In the genomic region with DNA sequence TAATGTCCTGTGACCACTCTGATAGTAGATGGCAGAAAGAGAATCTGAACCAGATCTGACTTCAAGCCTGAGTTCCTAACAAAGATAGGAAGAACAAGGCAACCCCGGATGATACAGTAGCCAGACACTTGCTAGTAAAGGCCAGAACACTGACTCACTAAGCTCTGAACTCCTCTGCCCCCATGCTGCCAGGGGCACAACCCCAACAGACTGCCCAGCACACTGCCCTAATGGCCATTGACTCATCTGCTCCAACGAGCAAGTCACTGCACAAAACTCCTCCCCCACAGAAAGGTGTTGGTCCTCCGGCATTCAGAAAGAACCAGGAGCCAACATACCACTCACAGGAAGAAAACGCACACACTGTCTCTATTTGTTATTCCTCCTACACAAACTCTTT, we compare ENCODE assay signal across 11 cellular contexts.
A peak's percentile ranks its signal among the peaks of the same experiment; 100 is the strongest.
DNase-seq lines count a peak whose midpoint lies in the region; ATAC-seq and TF ChIP-seq lines count a peak whose summit lies in the region.
"Had no signal": no experiment of that assay in that cellular context is flagged by ENCODE, and none has a peak within 500 bp of the region (broad histone marks: within the 10 kb centered on the region; RNA-seq: fewer than 3 reads in every experiment).

No MANE protein-coding gene starts in this region.

- H3K4me3 ChIP-seq in RWPE2 (ENCODE audit: severe bottlenecking) (no peak overlapping the region), fibroblast of the aortic adventitia (ENCODE audit: low read depth, low read length) (no peak overlapping the region), skeletal muscle cell (ENCODE audit: low read depth, low read length) (no peak overlapping the region), tibial nerve (no peak overlapping the region)
- H3K4me3 ChIP-seq: SJSA1 had no signal

- H3K4me1 ChIP-seq in RWPE2 (ENCODE audit: insufficient read depth, poor library complexity, severe bottlenecking) = peaks cover 8% of the 10 kb centered on the region
- H3K4me1 ChIP-seq in tibial nerve = peaks cover 0 to 23% (median 0%) of the 10 kb centered on the region in 4 donors

- TF ChIP-seq CTCF in RWPE2 (IDR thresholded peaks at IDR 0.05; ENCODE audit: poor library complexity, severe bottlenecking) (no peak), fibroblast of the aortic adventitia (IDR thresholded peaks at IDR 0.05; ENCODE audit: insufficient read depth, low read length) (no peak), tibial nerve (IDR thresholded peaks at IDR 0.05) (no peak)

- H3K36me3 ChIP-seq in RWPE2 (ENCODE audit: low read depth) (no peaks in the 10 kb centered on the region), tibial nerve (no peaks in the 10 kb centered on the region)
- H3K36me3 ChIP-seq: SJSA1 had no signal

- TF ChIP-seq POLR2A in tibial nerve (IDR thresholded peaks at IDR 0.05) = no peak

- TF ChIP-seq EP300 in tibial nerve (IDR thresholded peaks at IDR 0.05) = no peak

- H3K9me3 ChIP-seq in RWPE2 (ENCODE audit: severe bottlenecking) = no peaks in the 10 kb centered on the region
- peaks cover 0 to 3% (median 0%) of the 10 kb centered on the region in 4 donors for H3K9me3 ChIP-seq in tibial nerve
- H3K9me3 ChIP-seq: SJSA1 had no signal

- ATAC-seq in RWPE2 (ENCODE audit: low read depth) = peak; percentile 92
- ATAC-seq in HG03280 (IDR thresholded peaks at IDR 0.05; ENCODE audit: unreplicated experiment) = no peak

- H3K27ac ChIP-seq in RWPE2 (ENCODE audit: poor library complexity, severe bottlenecking) (no peak overlapping the region), tibial nerve (no peak overlapping the region)
- H3K27ac ChIP-seq: SJSA1 had no signal

- DNase-seq in GM04504 (ENCODE audit: low read depth) = peak; percentile 59
- DNase-seq in RWPE2 (ENCODE audit: low spot score) = no peak
- peak; percentile 67 for DNase-seq in fibroblast of the aortic adventitia (ENCODE audit: low read depth)
- DNase-seq in skeletal muscle cell (ENCODE audit: low read depth) = peak; percentile 57
- DNase-seq in T-helper 2 cell = no peak
- DNase-seq in stimulated activated naive CD4-positive, alpha-beta T cell treated with Interleukin-2 at 50 U/mL for 16 hours (lab: John Stamatoyannopoulos, UW) = no peak
- DNase-seq in tibial nerve (ENCODE audit: low spot score in 2 of 2) = no peak
- DNase-seq: activated naive CD4-positive, alpha-beta T cell treated with Interleukin-2 at 50 U/mL for 16 hours; NCI-H345 had no signal

- 37 to 39% methylated on average over 4 of the region's 4 CpGs for WGBS in tibial nerve, 2 donors

- H3K27me3 ChIP-seq in RWPE2 (ENCODE audit: insufficient read depth, poor library complexity, severe bottlenecking) (no peaks in the 10 kb centered on the region), tibial nerve (no peaks in the 10 kb centered on the region)
- H3K27me3 ChIP-seq: SJSA1 had no signal

Comparison
In these comparisons a context has a peak if more than half of its experiments do, and no peak if none do; other contexts are left out.
1. DNase-seq: peak in GM04504 (single experiment), fibroblast of the aortic adventitia (single experiment) and skeletal muscle cell (single experiment); none in RWPE2 (single experiment), T-helper 2 cell (0 of 5), stimulated activated naive CD4-positive, alpha-beta T cell treated with Interleukin-2 at 50 U/mL for 16 hours (single experiment) and tibial nerve (0 of 2).